Comparison of ENCODE assay signal across 21 cellular contexts in genomic region chrX:11480626-11481025, GRCh38.
DNase-seq lines count a peak whose midpoint lies in the region; ATAC-seq and TF ChIP-seq lines count a peak whose summit lies in the region.
"Had no signal": no experiment of that assay in that cellular context is flagged by ENCODE, and none has a peak within 500 bp of the region (broad histone marks: within the 10 kb centered on the region; RNA-seq: fewer than 3 reads in every experiment).

No MANE protein-coding gene starts in this region.

- H3K4me3 ChIP-seq in IMR-90 (ENCODE audit: insufficient read depth, low read depth, low read length) (no peak overlapping the region), upper lobe of left lung (no peak overlapping the region)
- H3K4me3 ChIP-seq: GM23248 had no signal

- no peak overlapping the region for H2BK5ac ChIP-seq in IMR-90 (ENCODE audit: low read depth, low read length, poor library complexity, severe bottlenecking)

- dilution Hi-C loops in IMR-90 (cut with HindIII; ENCODE audit: low sequenced_read_pairs, unreplicated experiment) = no loop called here

- no peak for TF ChIP-seq EP300 in upper lobe of left lung (IDR thresholded peaks at IDR 0.05)

- H4K8ac ChIP-seq in IMR-90 (ENCODE audit: low read depth in 2 of 2, low read length in 2 of 2) = no peak overlapping the region

- H2AK9ac ChIP-seq in IMR-90 (replicated peaks; ENCODE audit: low read depth, low read length, poor library complexity) = no peak overlapping the region

- H3K36me3 ChIP-seq in IMR-90 (ENCODE audit: control insufficient read depth, insufficient read depth, low read length) (no peaks in the 10 kb centered on the region), upper lobe of left lung (no peaks in the 10 kb centered on the region)

- no peak overlapping the region for H3K27ac Mint-ChIP-seq in glutamatergic neuron (ENCODE audit: unreplicated experiment)
- H3K27ac Mint-ChIP-seq: activated CD4-positive, alpha-beta T cell treated with anti-CD3 and anti-CD28 coated beads, Interleukin-2, amount 10 ng/mL, durations not matched to agents 7 days and 5 days; activated naive CD8-positive, alpha-beta T cell treated with anti-CD3 and anti-CD28 coated beads, Interleukin-2, amount 10 ng/mL, durations not matched to agents 7 days and 5 days; CD4-positive, alpha-beta T cell; nephron; stimulated activated memory B cell treated with anti-CD40 and anti-IgM and Interleukin-4, amounts not matched to agents 10 μg/mL and 1 μg/mL and 100 μg/mL, for 72 hours had no signal

- no peak for TF ChIP-seq RAD21 in IMR-90 (IDR thresholded peaks at IDR 0.05; ENCODE audit: low read length)

- H3K9me3 Mint-ChIP-seq in glutamatergic neuron (ENCODE audit: unreplicated experiment) = peaks cover 1% of the 10 kb centered on the region
- H3K9me3 Mint-ChIP-seq: activated CD4-positive, alpha-beta T cell treated with anti-CD3 and anti-CD28 coated beads, Interleukin-2, amount 10 ng/mL, durations not matched to agents 7 days and 5 days; activated naive CD8-positive, alpha-beta T cell treated with anti-CD3 and anti-CD28 coated beads, Interleukin-2, amount 10 ng/mL, durations not matched to agents 7 days and 5 days; CD4-positive, alpha-beta T cell; stimulated activated memory B cell treated with anti-CD40 and anti-IgM and Interleukin-4, amounts not matched to agents 10 μg/mL and 1 μg/mL and 100 μg/mL, for 72 hours had no signal

- H3K27ac ChIP-seq in IMR-90 (ENCODE audit: insufficient read depth, low read length) (no peak overlapping the region), upper lobe of left lung (no peak overlapping the region)
- H3K27ac ChIP-seq: epithelial cell of prostate, GM23248 had no signal

- POLR2A ChIA-PET in IMR-90 (lab: Charles Lee; ENCODE audit: unreplicated experiment) = no interaction called here

- H4K5ac ChIP-seq in IMR-90 (ENCODE audit: low read depth, low read length) = no peak overlapping the region

- H2BK120ac ChIP-seq in IMR-90 (ENCODE audit: low read depth, low read length) = no peak overlapping the region

- intact Hi-C loops in IMR-90 (cut with micrococcal nuclease) = no loop called here

- BruUV-seq in IMR-90 (replicated peaks; lab: Mats Ljungman, UMichigan) = no TSS peak

- no peak overlapping the region for H3K14ac ChIP-seq in IMR-90 (replicated peaks; ENCODE audit: low read depth, low read length)

- H3K4ac ChIP-seq in IMR-90 (ENCODE audit: low read depth, low read length) = no peak overlapping the region

- TF ChIP-seq POLR2A in IMR-90 (IDR thresholded peaks at IDR 0.05; ENCODE audit: low read depth, low read length) = no peak
- TF ChIP-seq POLR2A in upper lobe of left lung (IDR thresholded peaks at IDR 0.05) = no peak

- 0 out of 3 replicates have a peak overlapping the region, but pooled peaks have one; percentile 13 for H2BK15ac ChIP-seq in IMR-90 (ENCODE audit: low read depth, low read length)

- no peak overlapping the region for H2AK5ac ChIP-seq in IMR-90 (ENCODE audit: low read depth, low read length)

- H3K9me3 ChIP-seq in IMR-90 (ENCODE audit: control insufficient read depth, insufficient read depth, low read length) = no peaks in the 10 kb centered on the region
- H3K9me3 ChIP-seq in upper lobe of left lung = no peaks in the 10 kb centered on the region

- no peaks in the 10 kb centered on the region for H3K79me1 ChIP-seq in IMR-90 (ENCODE audit: low read depth in 1 of 2, low read length in 2 of 2)

- in situ Hi-C loops in IMR-90 (cut with MboI; ENCODE audit: low sequenced_read_pairs) = no loop called here

- no peaks in the 10 kb centered on the region for H3K27me3 Mint-ChIP-seq in glutamatergic neuron (ENCODE audit: unreplicated experiment)

- peak; percentile 35; the same call in 1 of the 2 replicates for ATAC-seq in IMR-90 (ENCODE audit: low read depth)
- no peak for ATAC-seq in HG02840 (IDR thresholded peaks at IDR 0.05; ENCODE audit: low FRiP score, unreplicated experiment)
- ATAC-seq in upper lobe of left lung (ENCODE audit: low FRiP score in 2 of 2) = no peak
- ATAC-seq: left cardiac atrium; stimulated activated memory B cell treated with anti-CD40 and anti-IgM and Interleukin-4, amounts not matched to agents 10 μg/mL and 1 μg/mL and 100 μg/mL, for 72 hours had no signal

- H3K27me3 ChIP-seq in IMR-90 (ENCODE audit: control insufficient read depth, insufficient read depth, low read length) (no peaks in the 10 kb centered on the region), upper lobe of left lung (no peaks in the 10 kb centered on the region)

- H4K91ac ChIP-seq in IMR-90 (ENCODE audit: insufficient read depth, low read depth, low read length) = no peak overlapping the region

- H3K18ac ChIP-seq in IMR-90 (ENCODE audit: low read depth, low read length) = no peak overlapping the region

- H3K4me1 Mint-ChIP-seq in glutamatergic neuron (ENCODE audit: low read depth, unreplicated experiment) = peaks cover 14% of the 10 kb centered on the region
- H3K4me1 Mint-ChIP-seq: activated CD4-positive, alpha-beta T cell treated with anti-CD3 and anti-CD28 coated beads, Interleukin-2, amount 10 ng/mL, durations not matched to agents 7 days and 5 days; activated naive CD8-positive, alpha-beta T cell treated with anti-CD3 and anti-CD28 coated beads, Interleukin-2, amount 10 ng/mL, durations not matched to agents 7 days and 5 days; stimulated activated memory B cell treated with anti-CD40 and anti-IgM and Interleukin-4, amounts not matched to agents 10 μg/mL and 1 μg/mL and 100 μg/mL, for 72 hours had no signal

- H3K23ac ChIP-seq in IMR-90 (ENCODE audit: low read depth, low read length) = no peak overlapping the region

- no peaks in the 10 kb centered on the region for H4K20me1 ChIP-seq in IMR-90 (ENCODE audit: insufficient read depth, low read length)

- H3K4me2 ChIP-seq in IMR-90 (ENCODE audit: low read depth, low read length) = no peak overlapping the region

- no peak overlapping the region for H2BK20ac ChIP-seq in IMR-90 (ENCODE audit: low read depth, low read length)

- DNase-seq in IMR-90 (peak; percentile 51), NCI-H2081 (lab: John Stamatoyannopoulos, UW) (peak; percentile 12 to 70), amniotic epithelial cell (ENCODE audit: low read depth) (peak; percentile 9), fibroblast of peridontal ligament (ENCODE audit: extremely low read depth) (peak; percentile 51), glutamatergic neuron (no peak), upper lobe of left lung (no peak), OCI-M2 (lab: John Stamatoyannopoulos, UW; ENCODE audit: unreplicated experiment) (no peak)
- DNase-seq: activated CD4-positive, alpha-beta T cell treated with anti-CD3 and anti-CD28 coated beads, Interleukin-2, amount 10 ng/mL, durations not matched to agents 7 days and 5 days; activated naive CD8-positive, alpha-beta T cell treated with anti-CD3 and anti-CD28 coated beads, Interleukin-2, amount 10 ng/mL, durations not matched to agents 7 days and 5 days; CD4-positive, alpha-beta T cell; DMS53; GM23248; left cardiac atrium; midbrain; NCI-H1930; NCI-H526; SIG-M5 had no signal

- H3K36me3 Mint-ChIP-seq in glutamatergic neuron (ENCODE audit: unreplicated experiment) = no peaks in the 10 kb centered on the region
- H3K36me3 Mint-ChIP-seq: activated naive CD8-positive, alpha-beta T cell treated with anti-CD3 and anti-CD28 coated beads, Interleukin-2, amount 10 ng/mL, durations not matched to agents 7 days and 5 days; stimulated activated memory B cell treated with anti-CD40 and anti-IgM and Interleukin-4, amounts not matched to agents 10 μg/mL and 1 μg/mL and 100 μg/mL, for 72 hours had no signal

- TF ChIP-seq CTCF in IMR-90 (conservative IDR thresholded peaks at IDR 0.05; ENCODE audit: low read depth, low read length) = no peak
- no peak for TF ChIP-seq CTCF in glutamatergic neuron (IDR thresholded peaks at IDR 0.05; ENCODE audit: partially characterized antibody, unreplicated experiment)
- no peak for TF ChIP-seq CTCF in upper lobe of left lung (IDR thresholded peaks at IDR 0.05)

- no peak overlapping the region for H3K56ac ChIP-seq in IMR-90 (ENCODE audit: extremely low read depth, insufficient read depth, low read length)

- no peak overlapping the region for H3K4me3 Mint-ChIP-seq in glutamatergic neuron (ENCODE audit: unreplicated experiment)
- H3K4me3 Mint-ChIP-seq: activated CD4-positive, alpha-beta T cell treated with anti-CD3 and anti-CD28 coated beads, Interleukin-2, amount 10 ng/mL, durations not matched to agents 7 days and 5 days; activated naive CD8-positive, alpha-beta T cell treated with anti-CD3 and anti-CD28 coated beads, Interleukin-2, amount 10 ng/mL, durations not matched to agents 7 days and 5 days; CD4-positive, alpha-beta T cell; nephron; stimulated activated memory B cell treated with anti-CD40 and anti-IgM and Interleukin-4, amounts not matched to agents 10 μg/mL and 1 μg/mL and 100 μg/mL, for 72 hours had no signal

- no peaks in the 10 kb centered on the region for H3K9me1 ChIP-seq in IMR-90 (ENCODE audit: insufficient read depth, low read length)

- no peak overlapping the region for H3K9ac ChIP-seq in IMR-90 (ENCODE audit: low read depth, low read length)
- H3K9ac ChIP-seq: GM23248 had no signal

- no peak overlapping the region for H2AFZ ChIP-seq in IMR-90 (replicated peaks; ENCODE audit: low read length, poor library complexity)
- H2AFZ ChIP-seq: GM23248 had no signal

- peaks cover 2% of the 10 kb centered on the region; the same call in 1 of the 2 replicates for H3K4me1 ChIP-seq in IMR-90 (ENCODE audit: control insufficient read depth, insufficient read depth, low read length)
- H3K4me1 ChIP-seq in upper lobe of left lung = no peaks in the 10 kb centered on the region

- CTCF ChIA-PET in IMR-90 (lab: Yijun Ruan, JAX) = no interaction called here

TF ChIP-seq in IMR-90, 13 proteins besides CTCF, POLR2A, EP300 and RAD21 (continues in another document):
- TF ChIP-seq ELK1 (IDR thresholded peaks at IDR 0.05; ENCODE audit: borderline replicate concordance, low read depth, low read length) (no peak), FOS (IDR thresholded peaks at IDR 0.05; ENCODE audit: low read depth, low read length) (no peak), USF2 (IDR thresholded peaks at IDR 0.05; ENCODE audit: low read depth, low read length) (no peak)

Comparison
In these comparisons a context has a peak if more than half of its experiments do, and no peak if none do; other contexts are left out.
1. DNase-seq: peak in IMR-90 (single experiment), NCI-H2081 (2 of 2), amniotic epithelial cell (single experiment) and fibroblast of peridontal ligament (single experiment); none in glutamatergic neuron (single experiment), upper lobe of left lung (0 of 2) and OCI-M2 (single experiment).